Comparison of ENCODE assay signal across 9 cellular contexts in the genomic region with DNA sequence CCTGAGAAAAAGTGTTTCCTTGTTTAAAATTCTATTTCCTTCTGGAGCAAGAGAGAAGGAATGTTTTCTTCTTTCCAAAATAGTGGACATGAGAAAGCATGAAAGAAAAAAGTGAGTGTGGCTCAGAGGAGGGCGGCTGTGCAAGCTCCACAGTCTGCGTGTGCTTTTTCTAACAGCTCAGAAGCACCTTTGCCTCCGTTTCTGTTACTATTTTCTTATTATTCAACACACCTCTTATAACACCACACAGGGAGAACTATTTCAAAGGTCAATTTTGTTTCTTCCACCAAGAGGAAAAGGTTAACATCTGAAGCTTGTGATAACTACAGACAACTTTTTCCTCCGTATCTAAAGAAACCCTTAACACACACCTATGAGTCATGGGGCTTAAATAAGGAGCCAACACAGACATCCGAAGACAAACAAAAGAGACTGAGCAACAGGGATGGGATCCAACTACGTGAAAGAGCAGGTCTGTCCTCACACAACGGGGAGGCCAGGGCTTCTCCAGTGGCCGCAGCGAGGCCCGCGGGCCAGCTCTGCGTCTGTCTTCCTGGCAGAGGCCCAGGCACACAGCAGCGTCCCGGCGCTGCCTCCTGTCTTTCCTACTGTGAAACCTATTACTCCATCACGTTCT. TPM values are rescaled to one million over a fixed set of nuclear protein-coding genes. Genes with fewer than 3 reads are reported as not detected.
DNase-seq lines count a peak whose midpoint lies in the region; ATAC-seq, FAIRE-seq and TF ChIP-seq lines count a peak whose summit lies in the region.
"Had no signal": no experiment of that assay in that cellular context is flagged by ENCODE, and none has a peak within 500 bp of the region (broad histone marks: within the 10 kb centered on the region; RNA-seq: fewer than 3 reads in every experiment).

No MANE protein-coding gene starts in this region.

- ATAC-seq in natural killer cell treated with Interleukin-12 subunit alpha and Interleukin-12 subunit beta and Interleukin-15 and Interleukin-18, amount 100 ng/mL, for 72 hours, result no peak
- ATAC-seq in natural killer cell, result no peak
- no peak for ATAC-seq in GM18867 (IDR thresholded peaks at IDR 0.05; ENCODE audit: unreplicated experiment)

- H3K27ac Mint-ChIP-seq in natural killer cell treated with Interleukin-12 subunit alpha and Interleukin-12 subunit beta and Interleukin-15 and Interleukin-18, amount 100 ng/mL, for 72 hours, result peak overlapping the region; percentile 63 to 72
- peak overlapping the region in 1 of 2 donors; percentile 67 for H3K27ac Mint-ChIP-seq in natural killer cell

- TF ChIP-seq CTCF in natural killer cell (IDR thresholded peaks at IDR 0.05) (no peak), uterus (IDR thresholded peaks at IDR 0.05) (no peak)

- no peak overlapping the region for H3K4me3 ChIP-seq in uterus

- DNase-seq in natural killer cell treated with Interleukin-12 subunit alpha and Interleukin-12 subunit beta and Interleukin-15 and Interleukin-18, amount 100 ng/mL, for 72 hours (ENCODE audit: low spot score), result no peak
- no peak for DNase-seq in natural killer cell
- peak; percentile 84 for DNase-seq in astrocyte of the hippocampus (ENCODE audit: low read depth, low spot score)
- peak; percentile 98 for DNase-seq in iris pigment epithelial cell (ENCODE audit: low read depth)
- peak; percentile 30 to 69 for DNase-seq in uterus
- no peak for DNase-seq in islet precursor cell
- no peak for DNase-seq in GM12892 (ENCODE audit: insufficient read length)
- DNase-seq: small intestine had no signal

- intact Hi-C loops in natural killer cell (cut with micrococcal nuclease), result no loop called here
- intact Hi-C loops in uterus (cut with DNase I; ENCODE audit: low total_unique reads), result no loop called here

- H3K27me3 ChIP-seq in uterus, result no peaks in the 10 kb centered on the region

- no peak overlapping the region for H3K4me3 Mint-ChIP-seq in natural killer cell treated with Interleukin-12 subunit alpha and Interleukin-12 subunit beta and Interleukin-15 and Interleukin-18, amount 100 ng/mL, for 72 hours
- no peak overlapping the region for H3K4me3 Mint-ChIP-seq in natural killer cell

- no peaks in the 10 kb centered on the region for H3K4me1 ChIP-seq in uterus

- TF ChIP-seq POLR2A in uterus (IDR thresholded peaks at IDR 0.05), result no peak
- no peak for TF ChIP-seq POLR2A in GM12892 (IDR thresholded peaks at IDR 0.05; ENCODE audit: low read depth, low read length)

- no peak for FAIRE-seq in GM12892 (lab: Jason Lieb, UNC)
- FAIRE-seq: small intestine had no signal

- peak overlapping the region; percentile 38 to 45 for H3K27ac ChIP-seq in uterus

- H3K36me3 ChIP-seq in uterus, result no peaks in the 10 kb centered on the region

- H3K27me3 Mint-ChIP-seq in natural killer cell treated with Interleukin-12 subunit alpha and Interleukin-12 subunit beta and Interleukin-15 and Interleukin-18, amount 100 ng/mL, for 72 hours, result no peaks in the 10 kb centered on the region
- no peaks in the 10 kb centered on the region for H3K27me3 Mint-ChIP-seq in natural killer cell (ENCODE audit: low read depth in 2 of 2)

- H3K4me1 Mint-ChIP-seq in natural killer cell treated with Interleukin-12 subunit alpha and Interleukin-12 subunit beta and Interleukin-15 and Interleukin-18, amount 100 ng/mL, for 72 hours (ENCODE audit: low read depth in 2 of 2), result peaks cover 11% of the 10 kb centered on the region in 2 donors
- peaks cover 13 to 18% of the 10 kb centered on the region in 2 donors for H3K4me1 Mint-ChIP-seq in natural killer cell

- H3K9me3 Mint-ChIP-seq in natural killer cell treated with Interleukin-12 subunit alpha and Interleukin-12 subunit beta and Interleukin-15 and Interleukin-18, amount 100 ng/mL, for 72 hours, result no peaks in the 10 kb centered on the region
- H3K9me3 Mint-ChIP-seq in natural killer cell, result no peaks in the 10 kb centered on the region

- peaks cover 9% of the 10 kb centered on the region for H3K36me3 Mint-ChIP-seq in natural killer cell treated with Interleukin-12 subunit alpha and Interleukin-12 subunit beta and Interleukin-15 and Interleukin-18, amount 100 ng/mL, for 72 hours
- peaks cover 18% of the 10 kb centered on the region for H3K36me3 Mint-ChIP-seq in natural killer cell

- no peaks in the 10 kb centered on the region for H3K9me3 ChIP-seq in uterus

RNA-seq across cellular contexts. Expression of a gene that starts 36.2 kb away (rescaled TPM):
- 100 to 1,000 TPM in 1 of 2 donors, 10 to 100 TPM in 1; 45.0 to 117 TPM for total RNA-seq in natural killer cell treated with Interleukin-12 subunit alpha and Interleukin-12 subunit beta and Interleukin-15 and Interleukin-18, amount 100 ng/mL, for 72 hours
- total RNA-seq in natural killer cell, result 10 to 100 TPM in 2 of 3 donors, 1 to 10 TPM in 1; 8.8 to 14.8 (median 14.1) TPM
- total RNA-seq in uterus, result 10 to 100 TPM in 1 of 4 donors, 1 to 10 TPM in 2, under 1 TPM in 1; 0.51 to 36.0 (median 7.8) TPM
- 33.1 TPM for polyA plus RNA-seq in GM12892 (2012; ENCODE audit: missing spikeins)

Comparison
In these comparisons a context has a peak if more than half of its experiments do, and no peak if none do; other contexts are left out.
1. DNase-seq: peak in astrocyte of the hippocampus (single experiment), iris pigment epithelial cell (single experiment) and uterus (2 of 2); none in natural killer cell treated with Interleukin-12 subunit alpha and Interleukin-12 subunit beta and Interleukin-15 and Interleukin-18, amount 100 ng/mL, for 72 hours (single experiment), natural killer cell (single experiment), islet precursor cell (single experiment) and GM12892 (single experiment).